ENCODE assay signal across 1 cellular context in the genomic region with DNA sequence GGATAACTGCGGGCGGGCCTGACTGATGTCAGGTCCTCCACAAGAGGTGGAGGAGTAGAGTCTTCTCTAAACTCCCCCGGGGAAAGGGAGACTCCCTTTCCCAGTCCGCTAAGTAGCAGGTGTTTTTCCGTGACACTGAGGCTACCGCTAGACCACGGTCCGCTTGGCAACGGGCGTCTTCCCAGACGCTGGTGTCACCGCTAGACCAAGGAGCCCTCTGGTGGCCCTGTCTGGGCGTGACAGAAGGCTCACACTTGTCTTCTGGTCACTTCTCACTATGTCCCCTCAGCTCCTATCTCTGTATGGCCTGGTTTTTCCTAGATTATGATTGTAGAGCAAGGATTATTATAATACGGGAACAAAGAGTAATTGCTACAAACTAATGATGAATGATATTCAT.
TF ChIP-seq lines count a peak whose summit lies in the region.

No MANE protein-coding gene starts in this region.

TF ChIP-seq in K562, 482 proteins besides CTCF, POLR2A, EP300 and RAD21:
- peak; percentile 30; the same call in 1 of the 2 replicates for TF ChIP-seq CREM (IDR thresholded peaks at IDR 0.05; ENCODE audit: low read depth)
- TF ChIP-seq SMC3 (conservative IDR thresholded peaks at IDR 0.05; ENCODE audit: insufficient read depth, low read depth, low read length) = 0 out of 2 replicates have a peak, but pooled peaks have one; percentile 12
